In genomic region chr6:13572240-13572639, GRCh38 we compare ENCODE assay signal across 16 cellular contexts.
"Had no signal": no experiment of that assay in that cellular context is flagged by ENCODE, and none has a peak within 500 bp of the region (broad histone marks: within the 10 kb centered on the region; RNA-seq: fewer than 3 reads in every experiment).

No MANE protein-coding gene starts in this region.

- DNase-seq: activated CD8-positive, alpha-beta memory T cell treated with anti-CD3 and anti-CD28 coated beads, Interleukin-2, amount 10 ng/mL, durations not matched to agents 7 days and 5 days; activated gamma-delta T cell treated with Interleukin-2 at 50 U/mL for 16 hours; activated T-cell treated with anti-CD3 and anti-CD28 coated beads, Interleukin-2, amount 50 U/mL, for 4 hours; central memory CD4-positive, alpha-beta T cell; effector memory CD4-positive, alpha-beta T cell; gastrocnemius medialis; kidney; left ventricle myocardium inferior; nucleus accumbens; psoas muscle; sigmoid colon; SK-N-SH; stimulated activated CD4-positive, alpha-beta T cell treated with anti-CD3 and anti-CD28 coated beads, Interleukin-2, amount 100 ng/mL, for 24 hours; stimulated activated naive CD4-positive, alpha-beta T cell; trophoblast cell had no signal

- H3K4me2 ChIP-seq: SK-N-SH had no signal

- H3K27ac ChIP-seq: epithelial cell of prostate, sigmoid colon had no signal

- ATAC-seq: activated CD8-positive, alpha-beta memory T cell treated with anti-CD3 and anti-CD28 coated beads, Interleukin-2, amount 10 ng/mL, durations not matched to agents 7 days and 5 days; activated T-cell treated with anti-CD3 and anti-CD28 coated beads, Interleukin-2, amount 50 U/mL, for 4 hours; gastrocnemius medialis; psoas muscle had no signal

- H3K9me3 Mint-ChIP-seq: activated T-cell treated with anti-CD3 and anti-CD28 coated beads, Interleukin-2, amount 50 U/mL, for 4 hours had no signal

- FAIRE-seq: kidney had no signal

- H3K4me3 ChIP-seq: gastrocnemius medialis, left ventricle myocardium inferior, psoas muscle, sigmoid colon had no signal

- H3K36me3 Mint-ChIP-seq: activated CD8-positive, alpha-beta memory T cell treated with anti-CD3 and anti-CD28 coated beads, Interleukin-2, amount 10 ng/mL, durations not matched to agents 7 days and 5 days had no signal

- H3K9me3 ChIP-seq: gastrocnemius medialis, left ventricle myocardium inferior, psoas muscle, sigmoid colon, SK-N-SH had no signal

- H3K36me3 ChIP-seq: gastrocnemius medialis, left ventricle myocardium inferior, sigmoid colon had no signal

- H3K4me3 Mint-ChIP-seq: activated CD8-positive, alpha-beta memory T cell treated with anti-CD3 and anti-CD28 coated beads, Interleukin-2, amount 10 ng/mL, durations not matched to agents 7 days and 5 days had no signal

- H3K9ac ChIP-seq: SK-N-SH had no signal

- H3K27me3 ChIP-seq: gastrocnemius medialis, sigmoid colon had no signal

- H3K27ac Mint-ChIP-seq: activated CD8-positive, alpha-beta memory T cell treated with anti-CD3 and anti-CD28 coated beads, Interleukin-2, amount 10 ng/mL, durations not matched to agents 7 days and 5 days had no signal
